9 cellular contexts compared by ENCODE assay signal in genomic region chr11:131064373-131064991, GRCh38.
A peak's percentile ranks its signal among the peaks of the same experiment; 100 is the strongest.
DNase-seq lines count a peak whose midpoint lies in the region; ATAC-seq, FAIRE-seq and TF ChIP-seq lines count a peak whose summit lies in the region.
"Had no signal": no experiment of that assay in that cellular context is flagged by ENCODE, and none has a peak within 500 bp of the region (broad histone marks: within the 10 kb centered on the region; RNA-seq: fewer than 3 reads in every experiment).

No MANE protein-coding gene starts in this region.

- no peaks in the 10 kb centered on the region for H3K36me3 ChIP-seq in GM12878 (ENCODE audit: control insufficient read depth in 2 of 2, insufficient read depth in 2 of 2, low read length in 1 of 2)

- TF ChIP-seq EP300 in GM12878 (IDR thresholded peaks at IDR 0.05; ENCODE audit: borderline replicate concordance in 1 of 2, control insufficient read depth in 1 of 2, low read depth in 2 of 2, low read length in 2 of 2): no peak

- no peak overlapping the region for H2AFZ ChIP-seq in GM12878 (ENCODE audit: control insufficient read depth, low read depth, low read length)

- H3K9ac ChIP-seq in GM12878 (ENCODE audit: control insufficient read depth, insufficient read depth, low read length): no peak overlapping the region

- no peaks in the 10 kb centered on the region for H3K9me3 Mint-ChIP-seq in stimulated activated naive CD8-positive, alpha-beta T cell treated with anti-CD3 and anti-CD28 coated beads, Interleukin-15, amount 100 ng/mL, for 72 hours

- TF ChIP-seq POLR2A in GM12878 (IDR thresholded peaks at IDR 0.05; ENCODE audit: low read depth, low read length): no peak

- CTCF ChIA-PET in GM12878 (lab: Yijun Ruan, JAX): interaction anchor here (0.7 to 5.3 kb wide), 41 partner anchors 8 to 668 kb away, joined by 3 to 68 read pairs (median 4); no protein-coding TSS in a partner anchor

- no peak overlapping the region for H3K4me3 ChIP-seq in AG10803 (ENCODE audit: low read length)
- H3K4me3 ChIP-seq in GM12878: no peak overlapping the region
- H3K4me3 ChIP-seq: skin epidermis had no signal

- peak; percentile 93 for TF ChIP-seq RAD21 in GM12878 (IDR thresholded peaks at IDR 0.05; ENCODE audit: insufficient read depth, low read depth, low read length)

- H3K4me3 Mint-ChIP-seq in stimulated activated naive CD8-positive, alpha-beta T cell treated with anti-CD3 and anti-CD28 coated beads, Interleukin-15, amount 100 ng/mL, for 72 hours: no peak overlapping the region

- intact Hi-C loops in GM12878 (cut with micrococcal nuclease; ENCODE audit: unreplicated experiment): loop anchor here (1.0 to 5.0 kb wide), 4 partner anchors 153 to 610 kb away; no protein-coding TSS in a partner anchor

- in situ Hi-C loops in GM12878 (cut with MboI): no loop called here

- no peaks in the 10 kb centered on the region for H3K4me1 Mint-ChIP-seq in stimulated activated naive CD8-positive, alpha-beta T cell treated with anti-CD3 and anti-CD28 coated beads, Interleukin-15, amount 100 ng/mL, for 72 hours

- no peaks in the 10 kb centered on the region for H3K79me2 ChIP-seq in GM12878 (ENCODE audit: control insufficient read depth, insufficient read depth, low read length)

- no TSS peak for BruUV-seq in GM12878 (replicated peaks; lab: Mats Ljungman, UMichigan)

- WGBS in GM12878 (ENCODE audit: insufficient coverage, insufficient replicate concordance, low lambda C conversion rate, missing lambda C conversion rate): 17% methylated on average over 12 of the region's 12 CpGs

- peaks cover 0 to 6% of the 10 kb centered on the region in 2 experiments; a peak in 1 of 4 replicates for H3K27me3 ChIP-seq in GM12878 (replicated peaks in 1 of 2; ENCODE audit: control insufficient read depth in 2 of 2, insufficient read depth in 2 of 2, low read length in 1 of 2)

- no peak for FAIRE-seq in GM12878 (lab: Jason Lieb, UNC)

- ATAC-seq in HG02884 (IDR thresholded peaks at IDR 0.05; ENCODE audit: unreplicated experiment) (peak; percentile 92), GM12878 (peak; percentile 94)
- no peak for ATAC-seq in stimulated activated naive CD8-positive, alpha-beta T cell treated with anti-CD3 and anti-CD28 coated beads, Interleukin-15, amount 100 ng/mL, for 72 hours

- peaks cover 24% of the 10 kb centered on the region for H3K27me3 Mint-ChIP-seq in stimulated activated naive CD8-positive, alpha-beta T cell treated with anti-CD3 and anti-CD28 coated beads, Interleukin-15, amount 100 ng/mL, for 72 hours

- DNase-seq in AG10803 (ENCODE audit: low read depth) (peak; percentile 61), NCI-H460 (ENCODE audit: extremely low read depth, low read depth) (peak; percentile 52), GM12878 (ENCODE audit: low read depth, low spot score) (peak; percentile 5), iPS-NIHi7 (ENCODE audit: extremely low spot score) (peak; percentile 95), NCI-H774 (lab: John Stamatoyannopoulos, UW) (no peak)
- peak; percentile 18 to 25 for DNase-seq in stimulated activated naive CD8-positive, alpha-beta T cell treated with anti-CD3 and anti-CD28 coated beads, Interleukin-15, amount 100 ng/mL, for 72 hours

- H3K4me1 ChIP-seq in GM12878 (ENCODE audit: control insufficient read depth, insufficient read depth, low read length): no peaks in the 10 kb centered on the region

- H3K27ac ChIP-seq in GM12878 (ENCODE audit: control insufficient read depth, insufficient read depth): no peak overlapping the region
- H3K27ac ChIP-seq: skin epidermis had no signal

- RAD21 ChIA-PET in GM12878 (lab: Charles Lee; ENCODE audit: unreplicated experiment): interaction anchor here (0.7 to 3.3 kb wide), 17 partner anchors 27 to 624 kb away, joined by 3 to 41 read pairs (median 3); no protein-coding TSS in a partner anchor

- no peaks in the 10 kb centered on the region for H4K20me1 ChIP-seq in GM12878 (ENCODE audit: control insufficient read depth, insufficient read depth)

- H3K4me2 ChIP-seq in GM12878 (ENCODE audit: control insufficient read depth, insufficient read depth): no peak overlapping the region

- no peaks in the 10 kb centered on the region for H3K9me3 ChIP-seq in GM12878 (replicated peaks; ENCODE audit: control insufficient read depth, insufficient read depth, low read length)

- TF ChIP-seq CTCF in AG10803 (conservative IDR thresholded peaks at IDR 0.05; ENCODE audit: low read length) (peak; percentile 97), GM12873 (IDR thresholded peaks at IDR 0.05; ENCODE audit: insufficient read depth, low read depth, low read length, missing control alignments) (peak; percentile 94), GM12878 (IDR thresholded peaks at IDR 0.05 in 2 of 3, conservative IDR thresholded peaks at IDR 0.05 in 1 of 3; ENCODE audit: control insufficient read depth in 2 of 3, extremely low read depth in 1 of 3, insufficient read depth in 1 of 3, low read depth in 3 of 3, low read length in 3 of 3) (peak; percentile 86 to 88 (median 87))

- H3K27ac Mint-ChIP-seq in stimulated activated naive CD8-positive, alpha-beta T cell treated with anti-CD3 and anti-CD28 coated beads, Interleukin-15, amount 100 ng/mL, for 72 hours: peak overlapping the region in 1 of 2 donors; percentile 37

- POLR2A ChIA-PET in GM12878 (lab: Charles Lee): interaction anchor here (1.1 kb wide), 1 partner anchor 15 kb away, joined by 4 read pairs; no protein-coding TSS in a partner anchor

- SMC1A ChIA-PET in GM12878 (lab: Charles Lee; ENCODE audit: uncharacterized antibody, unreplicated experiment): interaction anchor here (0.7 to 5.1 kb wide), 26 partner anchors 9 to 610 kb away, joined by 3 to 47 read pairs (median 4); no protein-coding TSS in a partner anchor

TF ChIP-seq in GM12878, 131 proteins besides CTCF, POLR2A, EP300 and RAD21 (continues in another document):
- no peak for TF ChIP-seq RFX5 (IDR thresholded peaks at IDR 0.05; ENCODE audit: low read depth, low read length)
- no peak for TF ChIP-seq SREBF2 (IDR thresholded peaks at IDR 0.05; ENCODE audit: low read length)
- no peak for TF ChIP-seq KDM1A (IDR thresholded peaks at IDR 0.05; ENCODE audit: borderline replicate concordance)
- no peak for TF ChIP-seq NKRF (conservative IDR thresholded peaks at IDR 0.05)
- peak; percentile 59; the same call in 1 of the 2 replicates for TF ChIP-seq YY1 (IDR thresholded peaks at IDR 0.05; ENCODE audit: low read depth, low read length)
- no peak for TF ChIP-seq ZNF24 (IDR thresholded peaks at IDR 0.05)
- TF ChIP-seq IKZF2 (IDR thresholded peaks at IDR 0.05): no peak
- TF ChIP-seq ZNF384 (IDR thresholded peaks at IDR 0.05; ENCODE audit: borderline replicate concordance, low read depth, low read length): no peak
- TF ChIP-seq HDAC6 (IDR thresholded peaks at IDR 0.05; ENCODE audit: unreplicated experiment): no peak
- peak; percentile 88 for TF ChIP-seq SMC3 (IDR thresholded peaks at IDR 0.05; ENCODE audit: borderline replicate concordance, low read length)
- TF ChIP-seq TARDBP (IDR thresholded peaks at IDR 0.05; ENCODE audit: borderline replicate concordance): no peak
- TF ChIP-seq RUNX3 (IDR thresholded peaks at IDR 0.05; ENCODE audit: low read length): peak; percentile 38
- TF ChIP-seq BRCA1 (IDR thresholded peaks at IDR 0.05; ENCODE audit: low read depth, low read length): no peak
- TF ChIP-seq CHD2 (IDR thresholded peaks at IDR 0.05; ENCODE audit: borderline replicate concordance, low read depth, low read length): no peak
- no peak for TF ChIP-seq RAD51 (IDR thresholded peaks at IDR 0.05)
- TF ChIP-seq RELB (IDR thresholded peaks at IDR 0.05; ENCODE audit: low read depth): no peak
- TF ChIP-seq ETV6 (conservative IDR thresholded peaks at IDR 0.05 in 1 of 2, IDR thresholded peaks at IDR 0.05 in 1 of 2; ENCODE audit: borderline replicate concordance in 1 of 2, low read depth in 1 of 2): no peak
- no peak for TF ChIP-seq EZH2 (IDR thresholded peaks at IDR 0.05; ENCODE audit: borderline replicate concordance, control insufficient read depth, low read depth, low read length)
- no peak for TF ChIP-seq GATAD2B (conservative IDR thresholded peaks at IDR 0.05; ENCODE audit: low read depth)
